16 cellular contexts compared by ENCODE assay signal in genomic region chr11:45384711-45385241, GRCh38.
DNase-seq lines count a peak whose midpoint lies in the region; ATAC-seq, FAIRE-seq and TF ChIP-seq lines count a peak whose summit lies in the region.
"Had no signal": no experiment of that assay in that cellular context is flagged by ENCODE, and none has a peak within 500 bp of the region (broad histone marks: within the 10 kb centered on the region; RNA-seq: fewer than 3 reads in every experiment).

No MANE protein-coding gene starts in this region.

- H3K9me3 ChIP-seq in Loucy (ENCODE audit: insufficient read depth, low read depth, low read length) (no peaks in the 10 kb centered on the region), spleen (no peaks in the 10 kb centered on the region), small intestine (ENCODE audit: control insufficient read depth, low read depth) (no peaks in the 10 kb centered on the region)

- intact Hi-C loops in spleen (cut with DNase I; ENCODE audit: low total_unique reads) = no loop called here

- DNase-seq in NCI-H748 (lab: John Stamatoyannopoulos, UW; ENCODE audit: unreplicated experiment) (peak; percentile 16), NCI-H748 treated with DMSO at 0.1 percent for 48 hours (lab: John Stamatoyannopoulos, UW) (no peak), mesenteric fat pad (ENCODE audit: low spot score) (peak; percentile 73), spleen (peak; percentile 47), small intestine (no peak), GOT3 (lab: John Stamatoyannopoulos, UW) (no peak)
- DNase-seq: Calu3, H9, MV-4-11, NCI-H146, NCI-H446 treated with DMSO at 0.1 percent for 48 hours had no signal

- no peak for TF ChIP-seq POLR2A in spleen (IDR thresholded peaks at IDR 0.05)

- H3K4me2 ChIP-seq in Loucy (ENCODE audit: low read depth, low read length, poor library complexity, severe bottlenecking) = peak overlapping the region; percentile 57

- H3K36me3 ChIP-seq in Loucy (ENCODE audit: insufficient read depth, low read length) (no peaks in the 10 kb centered on the region), spleen (no peaks in the 10 kb centered on the region), small intestine (ENCODE audit: control insufficient read depth in 2 of 2, insufficient read depth in 2 of 2, low read length in 2 of 2) (no peaks in the 10 kb centered on the region)

- H2AFZ ChIP-seq in Loucy (ENCODE audit: low read length) = no peak overlapping the region

- H3K27ac ChIP-seq in spleen = no peak overlapping the region
- no peak overlapping the region for H3K27ac ChIP-seq in small intestine (ENCODE audit: low read depth in 1 of 2, low read length in 1 of 2)

- H3K9me2 ChIP-seq in Loucy (replicated peaks; ENCODE audit: low read depth, low read length) = no peaks in the 10 kb centered on the region

- ATAC-seq in GM18907 (IDR thresholded peaks at IDR 0.05; ENCODE audit: unreplicated experiment) = no peak
- ATAC-seq: Panc1, Right ventricle myocardium inferior, SK-N-SH treated with all-trans-retinoic acid at 6 μM for 48 hours had no signal

- H3K79me2 ChIP-seq in Loucy (ENCODE audit: insufficient read depth, low read length) = no peaks in the 10 kb centered on the region

- WGBS in spleen, 5 donors = 47 to 62% (median 61%) methylated on average over 10 to 12 of the region's 12 CpGs
- 44 to 58% (median 47%) methylated on average over 12 of the region's 12 CpGs for WGBS in small intestine, 3 donors

- no peaks in the 10 kb centered on the region for H3F3A ChIP-seq in Loucy (ENCODE audit: low read depth)

- no peaks in the 10 kb centered on the region for H3K27me3 ChIP-seq in Loucy (ENCODE audit: insufficient read depth, low read length, poor library complexity, severe bottlenecking)
- H3K27me3 ChIP-seq in spleen (replicated peaks in 1 of 7) = peaks cover 0 to 83% (median 0%) of the 10 kb centered on the region in 7 donors
- peaks cover 0 to 2% of the 10 kb centered on the region in 2 donors for H3K27me3 ChIP-seq in small intestine (ENCODE audit: control insufficient read depth in 2 of 2, insufficient read depth in 2 of 2, low read length in 2 of 2)

- no peak for FAIRE-seq in small intestine (lab: Jason Lieb, UNC)

- H3K9ac ChIP-seq in Loucy (ENCODE audit: low read depth, low read length, poor library complexity, severe bottlenecking) = peak overlapping the region; percentile 25

- H3K4me1 ChIP-seq in Loucy (ENCODE audit: insufficient read depth, low read length, poor library complexity, severe bottlenecking) (peaks cover 43% of the 10 kb centered on the region), spleen (no peaks in the 10 kb centered on the region), small intestine (ENCODE audit: control insufficient read depth in 2 of 2, insufficient read depth in 1 of 2, low read depth in 1 of 2, low read length in 1 of 2) (no peaks in the 10 kb centered on the region)

- TF ChIP-seq CTCF in Loucy (conservative IDR thresholded peaks at IDR 0.05; ENCODE audit: low read length) (no peak), spleen (IDR thresholded peaks at IDR 0.05 in 8 of 11, conservative IDR thresholded peaks at IDR 0.05 in 3 of 11) (no peak)

- no peak overlapping the region for H3K4me3 ChIP-seq in Loucy (ENCODE audit: low read length, poor library complexity, severe bottlenecking)
- H3K4me3 ChIP-seq in spleen = no peak overlapping the region
- no peak overlapping the region for H3K4me3 ChIP-seq in small intestine (ENCODE audit: low read depth in 1 of 2, low read length in 2 of 2)

- H4K20me1 ChIP-seq in Loucy (ENCODE audit: insufficient read depth, low read length, poor library complexity, severe bottlenecking) = no peaks in the 10 kb centered on the region

Comparison
In these comparisons a context has a peak if more than half of its experiments do, and no peak if none do; other contexts are left out.
1. DNase-seq: peak in NCI-H748 (single experiment), mesenteric fat pad (single experiment) and spleen (single experiment); none in NCI-H748 treated with DMSO at 0.1 percent for 48 hours (single experiment), small intestine (single experiment) and GOT3 (single experiment).